8 cellular contexts compared by ENCODE assay signal in the genomic region with DNA sequence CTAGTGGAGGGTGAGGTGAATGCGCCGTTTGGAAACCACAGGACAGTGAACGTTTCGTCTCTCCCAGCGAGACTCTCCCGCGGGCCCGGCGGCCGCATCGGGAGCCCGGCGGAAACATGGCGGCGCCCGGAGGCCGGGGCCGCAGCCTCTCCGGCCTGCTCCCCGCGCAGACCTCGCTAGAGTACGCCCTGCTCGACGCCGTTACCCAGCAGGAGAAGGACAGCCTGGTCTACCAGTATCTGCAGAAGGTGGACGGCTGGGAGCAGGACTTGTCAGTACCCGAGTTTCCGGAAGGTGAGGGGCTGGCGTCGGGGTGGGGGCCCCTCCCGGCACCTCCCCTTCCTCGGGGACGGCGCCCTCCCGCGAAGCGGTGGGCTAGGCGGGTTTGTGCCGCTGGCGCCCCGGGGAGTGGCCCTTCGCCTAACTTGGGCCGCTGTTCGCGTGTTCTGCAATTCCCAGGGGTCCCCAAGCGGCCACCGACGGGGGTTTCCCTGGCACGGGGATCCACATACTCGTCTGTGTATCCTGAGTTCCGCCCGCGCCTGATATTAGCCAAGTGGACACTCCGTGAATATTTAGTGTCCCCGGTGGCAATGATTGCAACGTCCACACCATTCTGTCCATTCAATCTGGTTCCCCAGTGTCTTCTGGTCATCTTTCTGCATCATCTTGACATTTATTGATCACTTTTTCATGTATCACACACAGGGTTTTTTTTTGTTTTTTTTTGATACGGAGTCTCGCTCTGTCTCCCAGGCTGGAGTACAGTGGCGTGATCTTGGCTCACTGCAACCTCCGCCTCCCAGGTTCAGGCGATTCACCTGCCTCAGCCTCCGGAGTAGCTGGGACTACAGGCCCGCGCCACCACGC. TPM values are rescaled to one million over a fixed set of nuclear protein-coding genes. Genes with fewer than 3 reads are reported as not detected.
DNase-seq lines count a peak whose midpoint lies in the region; TF ChIP-seq lines count a peak whose summit lies in the region.

No MANE protein-coding gene starts in this region.

- CTCF ChIA-PET in HEK293T (lab: Yijun Ruan, JAX) = no interaction called here

- no peaks in the 10 kb centered on the region for H3K9me3 ChIP-seq in effector memory CD4-positive, alpha-beta T cell (ENCODE audit: control insufficient read depth, low read length)

- DNase-seq in NCI-H345 (lab: John Stamatoyannopoulos, UW) = peak; percentile 51
- no peak for DNase-seq in NCI-H345 treated with DMSO at 0.1 percent for 48 hours (lab: John Stamatoyannopoulos, UW; ENCODE audit: unreplicated experiment)
- DNase-seq in HEK293T (ENCODE audit: extremely low spot score) = peak; percentile 72
- peak; percentile 36 for DNase-seq in NCI-H1105 treated with DMSO at 0.1 percent for 48 hours (lab: John Stamatoyannopoulos, UW)
- DNase-seq in activated CD4-positive, alpha-beta T cell treated with anti-CD3 and anti-CD28 coated beads, Interleukin-2, amount 50 U/mL, for 48 hours = peak; percentile 49 to 58
- peak; percentile 17 to 29 (median 21) for DNase-seq in effector memory CD4-positive, alpha-beta T cell
- DNase-seq in lung microvascular endothelial cell (ENCODE audit: low read depth in 2 of 2) = peak; percentile 56 to 80
- peak; percentile 22 to 30 for DNase-seq in stimulated activated CD8-positive, alpha-beta memory T cell treated with anti-CD3 and anti-CD28 coated beads, Interleukin-2, amount 100 ng/mL, for 48 hours (ENCODE audit: low read depth in 2 of 2)

- H3K4me1 ChIP-seq in effector memory CD4-positive, alpha-beta T cell (ENCODE audit: control insufficient read depth, insufficient read depth, low read length, poor library complexity, severe bottlenecking) = peaks cover 7% of the 10 kb centered on the region

- no peaks in the 10 kb centered on the region for H3K27me3 ChIP-seq in effector memory CD4-positive, alpha-beta T cell (replicated peaks; ENCODE audit: control insufficient read depth, insufficient read depth, low read length, poor library complexity, severe bottlenecking)

- POLR2A ChIA-PET in HEK293T (lab: Yijun Ruan, JAX) = no interaction called here

- peak overlapping the region; percentile 73 for H3K27ac ChIP-seq in effector memory CD4-positive, alpha-beta T cell (ENCODE audit: insufficient read depth, low read length, poor library complexity, severe bottlenecking)

- H3K36me3 ChIP-seq in effector memory CD4-positive, alpha-beta T cell (ENCODE audit: control insufficient read depth, insufficient read depth, low read length) = peaks cover 5% of the 10 kb centered on the region

- H3K4me3 ChIP-seq in effector memory CD4-positive, alpha-beta T cell (ENCODE audit: insufficient read depth, low read depth, low read length, poor library complexity, severe bottlenecking) = peak overlapping the region; percentile 94

TF ChIP-seq in HEK293T, 16 proteins besides CTCF, POLR2A, EP300 and RAD21:
- TF ChIP-seq ELF4 (IDR thresholded peaks at IDR 0.05) = peak; percentile 40; the same call in 1 of the 2 replicates
- TF ChIP-seq L3MBTL2 (conservative IDR thresholded peaks at IDR 0.05) = peak; percentile 21
- peak; percentile 79 for TF ChIP-seq ZNF384 (IDR thresholded peaks at IDR 0.05)
- no peak for TF ChIP-seq FOXA1 (IDR thresholded peaks at IDR 0.05)
- TF ChIP-seq CTBP1 (IDR thresholded peaks at IDR 0.05; ENCODE audit: borderline replicate concordance) = 0 out of 2 replicates have a peak, but pooled peaks have one; percentile 15
- TF ChIP-seq, protein P1, sequence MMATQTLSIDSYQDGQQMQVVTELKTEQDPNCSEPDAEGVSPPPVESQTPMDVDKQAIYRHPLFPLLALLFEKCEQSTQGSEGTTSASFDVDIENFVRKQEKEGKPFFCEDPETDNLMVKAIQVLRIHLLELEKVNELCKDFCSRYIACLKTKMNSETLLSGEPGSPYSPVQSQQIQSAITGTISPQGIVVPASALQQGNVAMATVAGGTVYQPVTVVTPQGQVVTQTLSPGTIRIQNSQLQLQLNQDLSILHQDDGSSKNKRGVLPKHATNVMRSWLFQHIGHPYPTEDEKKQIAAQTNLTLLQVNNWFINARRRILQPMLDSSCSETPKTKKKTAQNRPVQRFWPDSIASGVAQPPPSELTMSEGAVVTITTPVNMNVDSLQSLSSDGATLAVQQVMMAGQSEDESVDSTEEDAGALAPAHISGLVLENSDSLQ (IDR thresholded peaks at IDR 0.05) = peak; percentile 53

RNA-seq across cellular contexts. Expression of gene NHLRC2, which starts 0.5 kb away (rescaled TPM):
- 7.8 and 14.5 TPM in 2 replicates for total RNA-seq in lung microvascular endothelial cell

RNA-seq across cellular contexts. Expression of gene DCLRE1A, which starts 1.1 kb away (rescaled TPM):
- 4.8 and 6.0 TPM in 2 replicates for total RNA-seq in lung microvascular endothelial cell
